In genomic region chr1:117605811-117606607, GRCh38 we compare ENCODE assay signal across 8 cellular contexts. TPM values are rescaled to one million over a fixed set of nuclear protein-coding genes. Genes with fewer than 3 reads are reported as not detected.
DNase-seq lines count a peak whose midpoint lies in the region; ATAC-seq and TF ChIP-seq lines count a peak whose summit lies in the region.

Gene TENT5C (plus strand): TSS chr1:117606048. CDS start chr1:117622869, 16,821 bp downstream.

- intact Hi-C loops in head of caudate nucleus (cut with DNase I) = loop anchor here (10.0 kb wide), 1 partner anchor 241 kb away; the partner anchor contains the start of gene MAN1A2

- no peaks in the 10 kb centered on the region for H3K9me3 Mint-ChIP-seq in activated naive CD4-positive, alpha-beta T cell treated with anti-CD3 and anti-CD28 coated beads, Interleukin-2, amount 50 U/mL, for 72 hours

- H2AFZ ChIP-seq in osteoblast (ENCODE audit: low read length) = peak within 1 kb of the TSS; percentile 83

- H3K4me3 ChIP-seq in osteoblast (ENCODE audit: insufficient read depth, low read length) (peak within 1 kb of the TSS; percentile 76), thoracic aorta (peak within 1 kb of the TSS; percentile 83)

- H3K9me3 ChIP-seq in osteoblast (ENCODE audit: low read depth, low read length) (no peaks in the 10 kb centered on the region), thoracic aorta (no peaks in the 10 kb centered on the region)

- H3K27ac Mint-ChIP-seq in activated naive CD4-positive, alpha-beta T cell treated with anti-CD3 and anti-CD28 coated beads, Interleukin-2, amount 50 U/mL, for 72 hours = peak within 1 kb of the TSS; percentile 91 to 96

- H3K4me1 ChIP-seq in osteoblast (ENCODE audit: insufficient read depth, low read length) (peaks cover 16% of the 10 kb centered on the region), thoracic aorta (ENCODE audit: control insufficient read depth in 1 of 2, low read depth in 2 of 2) (peaks cover 24 to 39% of the 10 kb centered on the region in 2 donors)

- H3K4me2 ChIP-seq in osteoblast (ENCODE audit: insufficient read depth, low read length) = peak within 1 kb of the TSS; percentile 94

- H4K20me1 ChIP-seq in osteoblast (ENCODE audit: insufficient read depth, low read length) = no peaks in the 10 kb centered on the region

- ATAC-seq in HG02623 (IDR thresholded peaks at IDR 0.05; ENCODE audit: unreplicated experiment) = peak; percentile 84
- peak; percentile 91 for ATAC-seq in SK-N-SH treated with all-trans-retinoic acid at 6 μM for 48 hours
- ATAC-seq in activated naive CD4-positive, alpha-beta T cell treated with anti-CD3 and anti-CD28 coated beads, Interleukin-2, amount 50 U/mL, for 72 hours = peak; percentile 85 to 94
- peak; percentile 88 for ATAC-seq in thoracic aorta (ENCODE audit: insufficient number of reproducible peaks, low FRiP score, low read depth)

- no peaks in the 10 kb centered on the region for H3K36me3 ChIP-seq in osteoblast (ENCODE audit: insufficient read depth, low read length)
- no peaks in the 10 kb centered on the region for H3K36me3 ChIP-seq in thoracic aorta

- peak; percentile 73 for TF ChIP-seq POLR2A in GM10847 (IDR thresholded peaks at IDR 0.05; ENCODE audit: extremely low read depth, insufficient read length)

- no peaks in the 10 kb centered on the region for H3K36me3 Mint-ChIP-seq in activated naive CD4-positive, alpha-beta T cell treated with anti-CD3 and anti-CD28 coated beads, Interleukin-2, amount 50 U/mL, for 72 hours

- DNase-seq in NCI-H1092 treated with DMSO at 0.1 percent for 48 hours (lab: John Stamatoyannopoulos, UW) = peak; percentile 95
- peak; percentile 97 to 99 for DNase-seq in activated naive CD4-positive, alpha-beta T cell treated with anti-CD3 and anti-CD28 coated beads, Interleukin-2, amount 50 U/mL, for 72 hours (ENCODE audit: low spot score in 2 of 2)
- peak; percentile 90 to 98 (median 97) for DNase-seq in head of caudate nucleus
- DNase-seq in osteoblast (ENCODE audit: insufficient read length, low spot score, missing footprints) = peak; percentile 99
- peak; percentile 91 for DNase-seq in thoracic aorta (ENCODE audit: low spot score)

- H3K27ac ChIP-seq in osteoblast (ENCODE audit: low read depth, low read length) (no peak within 1 kb of the TSS), thoracic aorta (peak within 1 kb of the TSS; percentile 78 to 90)

- peaks cover 46% of the 10 kb centered on the region for H3K27me3 ChIP-seq in osteoblast (ENCODE audit: insufficient read depth, low read length)
- H3K27me3 ChIP-seq in thoracic aorta (replicated peaks; ENCODE audit: insufficient read depth) = no peaks in the 10 kb centered on the region

- no peaks in the 10 kb centered on the region for H3K79me2 ChIP-seq in osteoblast (ENCODE audit: insufficient read depth, low read length)

- TF ChIP-seq CTCF in osteoblast (IDR thresholded peaks at IDR 0.05; ENCODE audit: extremely low read depth, low read depth, low read length) = no peak
- no peak for TF ChIP-seq CTCF in thoracic aorta (IDR thresholded peaks at IDR 0.05)

TF ChIP-seq in SK-N-SH treated with all-trans-retinoic acid at 6 μM for 48 hours, 23 proteins besides CTCF, POLR2A, EP300 and RAD21:
- TF ChIP-seq OSR1 (CRISPR knock-in tag; IDR thresholded peaks at IDR 0.05) (no peak), ZNF70 (CRISPR knock-in tag; IDR thresholded peaks at IDR 0.05) (no peak), CSDC2 (CRISPR knock-in tag; IDR thresholded peaks at IDR 0.05) (no peak), ARNTL (CRISPR knock-in tag; IDR thresholded peaks at IDR 0.05; ENCODE audit: borderline replicate concordance, low read depth) (no peak), ESRRG (CRISPR knock-in tag; IDR thresholded peaks at IDR 0.05) (no peak), PATZ1 (CRISPR knock-in tag; IDR thresholded peaks at IDR 0.05; ENCODE audit: borderline replicate concordance) (no peak), ZFP30 (CRISPR knock-in tag; IDR thresholded peaks at IDR 0.05) (no peak), TSHZ2 (CRISPR knock-in tag; IDR thresholded peaks at IDR 0.05) (no peak), GLIS3 (CRISPR knock-in tag; IDR thresholded peaks at IDR 0.05) (no peak)

RNA-seq across cellular contexts. Expression of gene TENT5C, which starts in this region (rescaled TPM):
- total RNA-seq in activated naive CD4-positive, alpha-beta T cell treated with anti-CD3 and anti-CD28 coated beads, Interleukin-2, amount 50 U/mL, for 72 hours = 10 to 100 TPM in 1 of 2 donors, 1 to 10 TPM in 1; 6.6 to 14.2 TPM
- total RNA-seq in osteoblast (0.36 and 0.59 TPM in 2 replicates), thoracic aorta (1 to 10 TPM; 5.4 to 6.9 TPM)

Comparison
In these comparisons a context has a peak if more than half of its experiments do, and no peak if none do; other contexts are left out.
1. Peak in DNase-seq, H3K4me3 ChIP-seq and H3K4me2 ChIP-seq in osteoblast; RNA of the gene not detected or under 1 TPM.